19 cellular contexts compared by ENCODE assay signal in genomic region chr1:228955691-228956090, GRCh38.
DNase-seq lines count a peak whose midpoint lies in the region; ATAC-seq, FAIRE-seq and TF ChIP-seq lines count a peak whose summit lies in the region.
"Had no signal": no experiment of that assay in that cellular context is flagged by ENCODE, and none has a peak within 500 bp of the region (broad histone marks: within the 10 kb centered on the region; RNA-seq: fewer than 3 reads in every experiment).

No MANE protein-coding gene starts in this region.

- DNase-seq in GM04504 (ENCODE audit: low read depth), result peak; percentile 18
- peak; percentile 54 for DNase-seq in RCC 7860 (ENCODE audit: low spot score)
- peak; percentile 61 for DNase-seq in fibroblast of mammary gland (ENCODE audit: low read depth)
- peak; percentile 72 for DNase-seq in testis
- DNase-seq in dermis blood vessel endothelial cell, result no peak
- DNase-seq in NCI-H82 (lab: John Stamatoyannopoulos, UW), result no peak
- DNase-seq: activated CD8-positive, alpha-beta memory T cell treated with anti-CD3 and anti-CD28 coated beads, Interleukin-2, amount 10 ng/mL, durations not matched to agents 7 days and 5 days; activated naive CD4-positive, alpha-beta T cell treated with anti-CD3 and anti-CD28 coated beads, Interleukin-2, amount 10 ng/mL, durations not matched to agents 7 days and 5 days; CD4-positive, alpha-beta T cell; HFFc6; Karpas-422; mucosa of descending colon; NCI-H1930; NCI-H526; stimulated activated naive CD8-positive, alpha-beta T cell treated with anti-CD3 and anti-CD28 coated beads, Interleukin-15, Interleukin-2, amounts not matched to agents 100 U/mL and 50 U/mL, for 24 hours had no signal

- ATAC-seq in GM18868 (IDR thresholded peaks at IDR 0.05; ENCODE audit: unreplicated experiment), result no peak
- ATAC-seq: activated CD8-positive, alpha-beta memory T cell treated with anti-CD3 and anti-CD28 coated beads, Interleukin-2, amount 10 ng/mL, durations not matched to agents 7 days and 5 days; mucosa of descending colon; Panc1; stimulated activated naive CD8-positive, alpha-beta T cell treated with anti-CD3 and anti-CD28 coated beads, Interleukin-15, Interleukin-2, amounts not matched to agents 100 U/mL and 50 U/mL, for 24 hours had no signal

- FAIRE-seq in RCC 7860 (lab: Jason Lieb, UNC), result peak; percentile 42

- no peaks in the 10 kb centered on the region for H3K27me3 ChIP-seq in testis
- H3K27me3 ChIP-seq: breast epithelium had no signal

- TF ChIP-seq POLR2A in testis (IDR thresholded peaks at IDR 0.05), result no peak

- no peaks in the 10 kb centered on the region for H3K36me3 ChIP-seq in testis (ENCODE audit: low read depth, missing control alignments)
- H3K36me3 ChIP-seq: breast epithelium had no signal

- WGBS in testis, 2 donors, result 57 to 69% methylated on average over 1 of the region's 1 CpG

- intact Hi-C loops in testis (cut with DNase I; ENCODE audit: low total_unique reads), result no loop called here

- no peaks in the 10 kb centered on the region for H3K9me3 ChIP-seq in testis
- H3K9me3 ChIP-seq: breast epithelium, mucosa of descending colon had no signal

- H3K4me1 ChIP-seq in testis, result peaks cover 12% of the 10 kb centered on the region
- H3K4me1 ChIP-seq: breast epithelium had no signal

- no peak overlapping the region for H3K27ac ChIP-seq in testis
- H3K27ac ChIP-seq: breast epithelium, HL-60 had no signal

- H3K4me3 ChIP-seq in fibroblast of mammary gland (ENCODE audit: control insufficient read depth, low read depth, low read length) (no peak overlapping the region), testis (no peak overlapping the region)
- H3K4me3 ChIP-seq: breast epithelium, mucosa of descending colon had no signal

- TF ChIP-seq CTCF in fibroblast of mammary gland (conservative IDR thresholded peaks at IDR 0.05; ENCODE audit: control insufficient read depth, insufficient read depth, low read depth, low read length) (no peak), testis (IDR thresholded peaks at IDR 0.05) (no peak)

Comparison
In these comparisons a context has a peak if more than half of its experiments do, and no peak if none do; other contexts are left out.
1. DNase-seq: peak in GM04504 (single experiment), RCC 7860 (single experiment), fibroblast of mammary gland (single experiment) and testis (single experiment); none in dermis blood vessel endothelial cell (single experiment) and NCI-H82 (single experiment).